In the genomic region with DNA sequence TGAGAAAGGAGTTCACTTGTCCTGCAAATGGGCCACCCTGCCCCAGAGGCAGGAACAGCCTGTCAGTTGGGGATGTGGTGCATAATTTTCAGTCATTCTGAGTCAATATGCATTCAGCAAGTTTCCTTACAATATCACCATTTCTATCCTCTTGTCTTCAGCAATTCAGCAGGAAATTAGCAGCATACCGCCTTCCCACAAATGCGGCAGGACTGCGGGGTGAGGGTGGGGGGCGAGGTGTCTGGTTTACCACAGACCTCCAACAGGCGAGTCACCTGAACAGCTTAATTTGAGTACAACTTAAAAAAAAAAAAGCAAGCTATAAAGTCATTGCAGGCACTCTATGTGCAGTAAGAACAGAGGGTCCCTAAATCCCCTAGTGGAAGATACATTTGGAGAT, we compare ENCODE assay signal across 18 cellular contexts.
DNase-seq lines count a peak whose midpoint lies in the region; ATAC-seq and TF ChIP-seq lines count a peak whose summit lies in the region.
"Had no signal": no experiment of that assay in that cellular context is flagged by ENCODE, and none has a peak within 500 bp of the region (broad histone marks: within the 10 kb centered on the region; RNA-seq: fewer than 3 reads in every experiment).

No MANE protein-coding gene starts in this region.

- H3K9me3 ChIP-seq in OCI-LY1 (ENCODE audit: low read length), result no peaks in the 10 kb centered on the region
- H3K9me3 ChIP-seq in trophoblast cell (ENCODE audit: insufficient read depth, low read depth, low read length), result no peaks in the 10 kb centered on the region
- no peaks in the 10 kb centered on the region for H3K9me3 ChIP-seq in gastroesophageal sphincter
- H3K9me3 ChIP-seq in vagina, result no peaks in the 10 kb centered on the region
- H3K9me3 ChIP-seq: prostate gland had no signal

- no peaks in the 10 kb centered on the region; the same call in 1 of the 2 replicates for H3F3A ChIP-seq in OCI-LY1 (ENCODE audit: insufficient read depth, low read length)

- H3K4me3 ChIP-seq in OCI-LY1 (ENCODE audit: low read depth, low read length, poor library complexity, severe bottlenecking) (no peak overlapping the region), trophoblast cell (ENCODE audit: low read depth, low read length) (no peak overlapping the region), gastroesophageal sphincter (no peak overlapping the region), vagina (no peak overlapping the region)
- H3K4me3 ChIP-seq: prostate gland had no signal

- peak overlapping the region; percentile 65 for H3K4me2 ChIP-seq in OCI-LY1 (ENCODE audit: low read length)
- H3K4me2 ChIP-seq in trophoblast cell (ENCODE audit: low read length), result peak overlapping the region; percentile 31

- no peaks in the 10 kb centered on the region for H3K79me2 ChIP-seq in OCI-LY1 (ENCODE audit: insufficient read depth, low read length)
- H3K79me2 ChIP-seq in trophoblast cell (ENCODE audit: control insufficient read depth, insufficient read depth, low read length, poor library complexity), result peaks cover 2% of the 10 kb centered on the region

- ATAC-seq in gastroesophageal sphincter (no peak), HG03460 (IDR thresholded peaks at IDR 0.05; ENCODE audit: unreplicated experiment) (no peak)
- ATAC-seq: CD8-positive, alpha-beta T cell; Panc1 had no signal

- H3K79me1 ChIP-seq in trophoblast cell (ENCODE audit: low read length), result peaks cover 6% of the 10 kb centered on the region

- H3K27ac ChIP-seq in OCI-LY1 (ENCODE audit: low read depth, low read length, poor library complexity, severe bottlenecking), result peak overlapping the region; percentile 88
- H3K27ac ChIP-seq in trophoblast cell (ENCODE audit: low read depth, low read length), result peak overlapping the region; percentile 48
- H3K27ac ChIP-seq in gastroesophageal sphincter, result no peak overlapping the region
- no peak overlapping the region for H3K27ac ChIP-seq in vagina
- H3K27ac ChIP-seq: prostate gland had no signal

- no peak overlapping the region for H2AK5ac ChIP-seq in trophoblast cell (ENCODE audit: low read length)

- H3K27me3 Mint-ChIP-seq in activated T-helper 1 cell treated with anti-CD3 and anti-CD28 coated beads, Interleukin-12 subunit alpha, Interleukin-12 subunit beta, Interleukin-2, Interleukin-4 antibody, amounts not matched to agents 30 ng/mL and 10 ng/mL and 1 ng/mL, durations not matched to agents 14 hours and 24 hours and 36 hours (ENCODE audit: insufficient read depth), result no peaks in the 10 kb centered on the region

- intact Hi-C loops in activated T-helper 1 cell treated with anti-CD3 and anti-CD28 coated beads, Interleukin-12 subunit alpha, Interleukin-12 subunit beta, Interleukin-2, Interleukin-4 antibody, amounts not matched to agents 30 ng/mL and 10 ng/mL and 1 ng/mL, durations not matched to agents 14 hours and 24 hours and 36 hours (cut with micrococcal nuclease), result no loop called here
- intact Hi-C loops in vagina (cut with DNase I), result no loop called here

- TF ChIP-seq CTCF in OCI-LY1 (IDR thresholded peaks at IDR 0.05; ENCODE audit: low read length) (no peak), gastroesophageal sphincter (IDR thresholded peaks at IDR 0.05) (no peak), vagina (IDR thresholded peaks at IDR 0.05) (no peak)

- no peak overlapping the region for H3K4ac ChIP-seq in trophoblast cell (ENCODE audit: low read depth, low read length)

- no peak overlapping the region for H3K23ac ChIP-seq in trophoblast cell (ENCODE audit: low read length)

- no peak for TF ChIP-seq EP300 in gastroesophageal sphincter (IDR thresholded peaks at IDR 0.05)

- TF ChIP-seq POLR2A in gastroesophageal sphincter (IDR thresholded peaks at IDR 0.05) (no peak), vagina (IDR thresholded peaks at IDR 0.05) (no peak)

- peaks cover 59% of the 10 kb centered on the region for H3K4me1 ChIP-seq in OCI-LY1 (ENCODE audit: insufficient read depth, low read length, severe bottlenecking)
- H3K4me1 ChIP-seq in trophoblast cell (ENCODE audit: control insufficient read depth in 1 of 2, insufficient read depth in 2 of 2, low read length in 2 of 2), result peaks cover 5 to 17% of the 10 kb centered on the region in 2 experiments
- H3K4me1 ChIP-seq in gastroesophageal sphincter, result no peaks in the 10 kb centered on the region
- no peaks in the 10 kb centered on the region for H3K4me1 ChIP-seq in vagina
- H3K4me1 ChIP-seq: prostate gland had no signal

- no peak overlapping the region for H3K14ac ChIP-seq in trophoblast cell (ENCODE audit: low read length)

- H4K8ac ChIP-seq in trophoblast cell (ENCODE audit: low read depth, low read length), result no peak overlapping the region

- no peak overlapping the region for H2BK5ac ChIP-seq in trophoblast cell (ENCODE audit: low read depth, low read length, poor library complexity)

- no peak overlapping the region for H4K12ac ChIP-seq in trophoblast cell (ENCODE audit: low read depth, low read length)

- H3K27me3 ChIP-seq in OCI-LY1 (ENCODE audit: insufficient read depth, low read length) (no peaks in the 10 kb centered on the region), trophoblast cell (ENCODE audit: insufficient read depth, low read length) (no peaks in the 10 kb centered on the region), gastroesophageal sphincter (no peaks in the 10 kb centered on the region), vagina (no peaks in the 10 kb centered on the region)

- H3K27ac Mint-ChIP-seq in activated T-helper 1 cell treated with anti-CD3 and anti-CD28 coated beads, Interleukin-12 subunit alpha, Interleukin-12 subunit beta, Interleukin-2, Interleukin-4 antibody, amounts not matched to agents 30 ng/mL and 10 ng/mL and 1 ng/mL, durations not matched to agents 14 hours and 24 hours and 36 hours, result peak overlapping the region; percentile 85
- H3K27ac Mint-ChIP-seq: CD8-positive, alpha-beta T cell; endodermal cell had no signal

- H3K9ac ChIP-seq in OCI-LY1 (ENCODE audit: low read length) (peak overlapping the region; percentile 48; the same call in 1 of the 2 replicates), trophoblast cell (ENCODE audit: low read length) (no peak overlapping the region)

- no peak overlapping the region for H4K91ac ChIP-seq in trophoblast cell (ENCODE audit: low read depth, low read length)

- DNase-seq in activated CD8-positive, alpha-beta memory T cell treated with anti-CD3 and anti-CD28 coated beads for 24 hours, result peak; percentile 67
- no peak for DNase-seq in activated CD8-positive, alpha-beta memory T cell treated with anti-CD3 and anti-CD28 coated beads, Interleukin-2, amount 50 U/mL, for 4 hours
- DNase-seq in activated T-helper 1 cell treated with anti-CD3 and anti-CD28 coated beads, Interleukin-12 subunit alpha, Interleukin-12 subunit beta, Interleukin-2, Interleukin-4 antibody, amounts not matched to agents 30 ng/mL and 10 ng/mL and 1 ng/mL, durations not matched to agents 14 hours and 24 hours and 36 hours (ENCODE audit: low spot score), result no peak
- DNase-seq in trophoblast cell (no peak), vagina (ENCODE audit: extremely low spot score in 2 of 2) (no peak)
- DNase-seq: CD8-positive, alpha-beta T cell; DMS79 treated with DMSO at 0.1 percent for 48 hours; endodermal cell; hypothalamus; mesenchymal stem cell; NCI-H1092; NCI-H2107; NCI-H748 treated with DMSO at 0.1 percent for 48 hours had no signal

- WGBS in trophoblast cell (ENCODE audit: extremely low coverage, insufficient coverage, insufficient read length), result no CpG with 5 or more reads among the region's 5 CpGs
- WGBS in gastroesophageal sphincter (ENCODE audit: low coverage in 1 of 2), 2 donors, result 85 to 87% methylated on average over 3 to 5 of the region's 5 CpGs

- H2BK12ac ChIP-seq in trophoblast cell (ENCODE audit: low read length), result no peak overlapping the region

- H2BK120ac ChIP-seq in trophoblast cell (ENCODE audit: insufficient read depth, low read length, poor library complexity), result no peak overlapping the region

- peaks cover 73% of the 10 kb centered on the region for H3K4me1 Mint-ChIP-seq in activated T-helper 1 cell treated with anti-CD3 and anti-CD28 coated beads, Interleukin-12 subunit alpha, Interleukin-12 subunit beta, Interleukin-2, Interleukin-4 antibody, amounts not matched to agents 30 ng/mL and 10 ng/mL and 1 ng/mL, durations not matched to agents 14 hours and 24 hours and 36 hours (ENCODE audit: low read depth)

- no peaks in the 10 kb centered on the region for H3K36me3 ChIP-seq in OCI-LY1 (ENCODE audit: insufficient read depth, low read length)
- no peaks in the 10 kb centered on the region for H3K36me3 ChIP-seq in trophoblast cell (ENCODE audit: control insufficient read depth in 1 of 2, insufficient read depth in 2 of 2, low read length in 2 of 2)
- no peaks in the 10 kb centered on the region for H3K36me3 ChIP-seq in gastroesophageal sphincter
- H3K36me3 ChIP-seq in vagina, result no peaks in the 10 kb centered on the region
- H3K36me3 ChIP-seq: prostate gland had no signal

- H3K9me3 Mint-ChIP-seq in activated T-helper 1 cell treated with anti-CD3 and anti-CD28 coated beads, Interleukin-12 subunit alpha, Interleukin-12 subunit beta, Interleukin-2, Interleukin-4 antibody, amounts not matched to agents 30 ng/mL and 10 ng/mL and 1 ng/mL, durations not matched to agents 14 hours and 24 hours and 36 hours, result peaks cover 3% of the 10 kb centered on the region
- H3K9me3 Mint-ChIP-seq: CD8-positive, alpha-beta T cell; endodermal cell had no signal

- H4K20me1 ChIP-seq in OCI-LY1 (ENCODE audit: insufficient read depth, low read length), result no peaks in the 10 kb centered on the region

- H3K9me2 ChIP-seq in OCI-LY1 (ENCODE audit: low read depth, low read length), result no peaks in the 10 kb centered on the region

- peaks cover 4% of the 10 kb centered on the region for H3K36me3 Mint-ChIP-seq in activated T-helper 1 cell treated with anti-CD3 and anti-CD28 coated beads, Interleukin-12 subunit alpha, Interleukin-12 subunit beta, Interleukin-2, Interleukin-4 antibody, amounts not matched to agents 30 ng/mL and 10 ng/mL and 1 ng/mL, durations not matched to agents 14 hours and 24 hours and 36 hours (ENCODE audit: low read depth)
- H3K36me3 Mint-ChIP-seq: CD8-positive, alpha-beta T cell had no signal

- H2AFZ ChIP-seq in OCI-LY1 (ENCODE audit: low read length), result no peak overlapping the region
- H2AFZ ChIP-seq in trophoblast cell (ENCODE audit: insufficient read depth, low read length, poor library complexity), result no peak overlapping the region

- H3K18ac ChIP-seq in trophoblast cell (ENCODE audit: low read length), result no peak overlapping the region

- H3K4me3 Mint-ChIP-seq in activated T-helper 1 cell treated with anti-CD3 and anti-CD28 coated beads, Interleukin-12 subunit alpha, Interleukin-12 subunit beta, Interleukin-2, Interleukin-4 antibody, amounts not matched to agents 30 ng/mL and 10 ng/mL and 1 ng/mL, durations not matched to agents 14 hours and 24 hours and 36 hours, result peak overlapping the region; percentile 35
- H3K4me3 Mint-ChIP-seq: CD8-positive, alpha-beta T cell; endodermal cell had no signal

Comparison
In these comparisons a context has a peak if more than half of its experiments do, and no peak if none do; other contexts are left out.
1. H3K27ac ChIP-seq: peak in OCI-LY1 (single experiment) and trophoblast cell (single experiment); none in gastroesophageal sphincter (0 of 4) and vagina (single experiment).